ENCODE assay signal across 20 cellular contexts in genomic region chr5:16994576-16994975, GRCh38. TPM values are rescaled to one million over a fixed set of nuclear protein-coding genes. Genes with fewer than 3 reads are reported as not detected.
A peak's percentile ranks its signal among the peaks of the same experiment; 100 is the strongest.
DNase-seq lines count a peak whose midpoint lies in the region; ATAC-seq and TF ChIP-seq lines count a peak whose summit lies in the region.
"Had no signal": no experiment of that assay in that cellular context is flagged by ENCODE, and none has a peak within 500 bp of the region (broad histone marks: within the 10 kb centered on the region; RNA-seq: fewer than 3 reads in every experiment).

No MANE protein-coding gene starts in this region.

- H3K4me3 Mint-ChIP-seq in endodermal cell: no peak overlapping the region
- H3K4me3 Mint-ChIP-seq: CD8-positive, alpha-beta T cell had no signal

- CTCF ChIA-PET in HCT116 (lab: Charles Lee): no interaction called here

- H3K4me3 ChIP-seq in ACC112 (ENCODE audit: low read depth, low read length) (peak overlapping the region; percentile 45; the same call in 1 of the 2 replicates), HCT116 (replicated peaks in 1 of 2; ENCODE audit: low read depth in 1 of 2, low read length in 2 of 2) (no peak overlapping the region), endodermal cell (ENCODE audit: low read length) (no peak overlapping the region), lower lobe of right lung (no peak overlapping the region)
- H3K4me3 ChIP-seq: vagina had no signal

- WGBS in endodermal cell (ENCODE audit: insufficient coverage in 1 of 2, insufficient read length in 1 of 2), 2 experiments: 43 to 63% methylated on average over 2 to 3 of the region's 3 CpGs

- no peak for TF ChIP-seq CTCF in HCT116 (IDR thresholded peaks at IDR 0.05 in 2 of 3, conservative IDR thresholded peaks at IDR 0.05 in 1 of 3; ENCODE audit: borderline replicate concordance in 1 of 3, insufficient read depth in 1 of 3, low read depth in 2 of 3, low read length in 2 of 3)
- TF ChIP-seq CTCF in endodermal cell (conservative IDR thresholded peaks at IDR 0.05): no peak
- no peak for TF ChIP-seq CTCF in lower lobe of right lung (IDR thresholded peaks at IDR 0.05)

- H3K4me1 ChIP-seq in ACC112 (ENCODE audit: control insufficient read depth, insufficient read depth, low read length, unreplicated experiment) (peaks cover 24% of the 10 kb centered on the region), HCT116 (ENCODE audit: control insufficient read depth in 1 of 2, insufficient read depth in 2 of 2, low read length in 2 of 2) (peaks cover 0 to 5% of the 10 kb centered on the region in 2 experiments; a peak in 1 of 4 replicates), endodermal cell (ENCODE audit: control insufficient read depth, insufficient read depth, low read length) (peaks cover 6% of the 10 kb centered on the region), lower lobe of right lung (no peaks in the 10 kb centered on the region)
- H3K4me1 ChIP-seq: vagina had no signal

- H3K9me2 ChIP-seq in HCT116 (ENCODE audit: insufficient read depth): no peaks in the 10 kb centered on the region

- H2AFZ ChIP-seq in ACC112 (ENCODE audit: low read length, unreplicated experiment): peak overlapping the region; percentile 96
- peak overlapping the region; percentile 78 for H2AFZ ChIP-seq in HCT116 (ENCODE audit: low read depth, low read length, poor library complexity, severe bottlenecking)

- no peak for TF ChIP-seq RAD21 in HCT116 (IDR thresholded peaks at IDR 0.05; ENCODE audit: low read depth)

- peaks cover 5% of the 10 kb centered on the region for H3K9me3 Mint-ChIP-seq in endodermal cell
- H3K9me3 Mint-ChIP-seq: CD8-positive, alpha-beta T cell had no signal

- H3K9me3 ChIP-seq in HCT116 (ENCODE audit: control insufficient read depth in 1 of 2, insufficient read depth in 1 of 2, low read depth in 1 of 2, low read length in 2 of 2): no peaks in the 10 kb centered on the region
- H3K9me3 ChIP-seq in endodermal cell (ENCODE audit: control insufficient read depth, low read length): no peaks in the 10 kb centered on the region
- H3K9me3 ChIP-seq in lower lobe of right lung: no peaks in the 10 kb centered on the region
- H3K9me3 ChIP-seq: vagina had no signal

- H3K36me3 ChIP-seq in ACC112 (ENCODE audit: insufficient read depth, low read length) (no peaks in the 10 kb centered on the region), HCT116 (ENCODE audit: control insufficient read depth in 1 of 2, insufficient read depth in 2 of 2, low read length in 2 of 2) (no peaks in the 10 kb centered on the region), endodermal cell (ENCODE audit: control insufficient read depth, insufficient read depth, low read length) (no peaks in the 10 kb centered on the region), lower lobe of right lung (no peaks in the 10 kb centered on the region)
- H3K36me3 ChIP-seq: vagina had no signal

- no TSS peak for BruUV-seq in HCT116 (replicated peaks; lab: Mats Ljungman, UMichigan)

- H3K27ac ChIP-seq in ACC112 (ENCODE audit: low read depth, low read length) (no peak overlapping the region), HCT116 (ENCODE audit: low read depth, low read length) (no peak overlapping the region), endodermal cell (ENCODE audit: low read depth, low read length) (no peak overlapping the region), lower lobe of right lung (no peak overlapping the region)
- H3K27ac ChIP-seq: epithelial cell of prostate, vagina had no signal

- RAD21 ChIA-PET in HCT116 (lab: Charles Lee; ENCODE audit: low non-redundant PET in 1 of 2, low total read pairs in 2 of 2, uncharacterized antibody in 2 of 2, unreplicated experiment in 2 of 2): no interaction called here

- no peaks in the 10 kb centered on the region for H3K36me3 Mint-ChIP-seq in endodermal cell (ENCODE audit: low read depth)
- H3K36me3 Mint-ChIP-seq: CD8-positive, alpha-beta T cell had no signal

- H3K27me3 Mint-ChIP-seq in endodermal cell (ENCODE audit: insufficient read depth): no peaks in the 10 kb centered on the region

- no peak; the same call in 1 of the 2 replicates for ATAC-seq in HCT116
- ATAC-seq in lower lobe of right lung: no peak
- no peak for ATAC-seq in GM21528 (IDR thresholded peaks at IDR 0.05; ENCODE audit: low FRiP score, unreplicated experiment)
- ATAC-seq: CD8-positive, alpha-beta T cell had no signal

- H3K9ac ChIP-seq in HCT116 (ENCODE audit: low read length) (no peak overlapping the region), endodermal cell (ENCODE audit: extremely low read depth, low read length, poor library complexity, severe bottlenecking) (no peak overlapping the region)

- intact Hi-C loops in HCT116 (cut with micrococcal nuclease) (no loop called here), lower lobe of right lung (cut with DNase I) (no loop called here)

- DNase-seq in HCT116 (ENCODE audit: low read depth, low spot score) (no peak), endodermal cell (peak; percentile 69), myocyte (ENCODE audit: low read depth) (peak; percentile 40), SKM-1 treated with dmso at 0.1 percent for 144 hours (lab: John Stamatoyannopoulos, UW; ENCODE audit: unreplicated experiment) (no peak), ureter (ENCODE audit: low spot score) (no peak), lower lobe of right lung (no peak)
- DNase-seq: activated CD4-positive, alpha-beta T cell treated with anti-CD3 and anti-CD28 coated beads for 1 hour; activated gamma-delta T cell treated with Interleukin-2 at 50 U/mL for 16 hours; aorta; CD8-positive, alpha-beta T cell; Karpas-422; NCI-H345; posterior cingulate gyrus; SHP77 treated with DMSO at 0.1 percent for 48 hours; stimulated activated naive CD4-positive, alpha-beta T cell; T-helper 9 cell had no signal

- TF ChIP-seq POLR2A in HCT116 (IDR thresholded peaks at IDR 0.05; ENCODE audit: borderline replicate concordance, extremely low read depth, insufficient read depth, insufficient read length): no peak

- POLR2A ChIA-PET in HCT116 (lab: Charles Lee): no interaction called here

- no peak overlapping the region for H3K4me2 ChIP-seq in HCT116 (ENCODE audit: low read length)

- H3K27me3 ChIP-seq in ACC112 (ENCODE audit: insufficient read depth, low read length) (no peaks in the 10 kb centered on the region), HCT116 (ENCODE audit: insufficient read depth, low read length) (no peaks in the 10 kb centered on the region), endodermal cell (ENCODE audit: control insufficient read depth, insufficient read depth, low read length, poor library complexity, severe bottlenecking) (no peaks in the 10 kb centered on the region), lower lobe of right lung (ENCODE audit: low read depth) (no peaks in the 10 kb centered on the region)
- H3K27me3 ChIP-seq: vagina had no signal

- H4K20me1 ChIP-seq in HCT116 (ENCODE audit: insufficient read depth): no peaks in the 10 kb centered on the region

- H3K79me2 ChIP-seq in ACC112 (ENCODE audit: control insufficient read depth, insufficient read depth, low read length, unreplicated experiment) (no peaks in the 10 kb centered on the region), HCT116 (ENCODE audit: insufficient read depth, low read length) (no peaks in the 10 kb centered on the region)

- no peak overlapping the region for H3K27ac Mint-ChIP-seq in endodermal cell
- H3K27ac Mint-ChIP-seq: CD8-positive, alpha-beta T cell had no signal

- H3K4me1 Mint-ChIP-seq in endodermal cell: peaks cover 12% of the 10 kb centered on the region

TF ChIP-seq in HCT116, 20 proteins besides CTCF, POLR2A, EP300 and RAD21:
- TF ChIP-seq SP1 (IDR thresholded peaks at IDR 0.05; ENCODE audit: low read depth): no peak
- no peak for TF ChIP-seq POLR2AphosphoS5 (IDR thresholded peaks at IDR 0.05; ENCODE audit: low read depth, low read length)
- TF ChIP-seq JUND (IDR thresholded peaks at IDR 0.05): no peak
- TF ChIP-seq CEBPB (IDR thresholded peaks at IDR 0.05; ENCODE audit: low read depth): no peak

RNA-seq across cellular contexts. Expression of gene MYO10, which starts 58.5 kb away (rescaled TPM):
- total RNA-seq in HCT116 (2021; ENCODE audit: unreplicated experiment) (34.9 TPM), endodermal cell (10 to 100 TPM; 40.0 to 89.2 TPM), myocyte (45.9 and 60.9 TPM in 2 replicates), ureter (19.7 TPM), lower lobe of right lung (51.5 TPM)
- 18.3 and 19.3 TPM in 2 replicates for polyA plus RNA-seq in HCT116 (2012)
- 50.6 TPM for polyA plus RNA-seq in endodermal cell (2013, experiment 1 of 2)
- 51.3 TPM for polyA plus RNA-seq in endodermal cell (2013, experiment 2 of 2)
- polyA plus RNA-seq in myocyte (2012): 23.4 TPM
- total RNA-seq: CD8-positive, alpha-beta T cell had no signal

Comparison
In these comparisons a context has a peak if more than half of its experiments do, and no peak if none do; other contexts are left out.
1. DNase-seq: peak in endodermal cell (single experiment) and myocyte (single experiment); none in HCT116 (single experiment), SKM-1 treated with dmso at 0.1 percent for 144 hours (single experiment), ureter (single experiment) and lower lobe of right lung (single experiment).